In the genomic region with DNA sequence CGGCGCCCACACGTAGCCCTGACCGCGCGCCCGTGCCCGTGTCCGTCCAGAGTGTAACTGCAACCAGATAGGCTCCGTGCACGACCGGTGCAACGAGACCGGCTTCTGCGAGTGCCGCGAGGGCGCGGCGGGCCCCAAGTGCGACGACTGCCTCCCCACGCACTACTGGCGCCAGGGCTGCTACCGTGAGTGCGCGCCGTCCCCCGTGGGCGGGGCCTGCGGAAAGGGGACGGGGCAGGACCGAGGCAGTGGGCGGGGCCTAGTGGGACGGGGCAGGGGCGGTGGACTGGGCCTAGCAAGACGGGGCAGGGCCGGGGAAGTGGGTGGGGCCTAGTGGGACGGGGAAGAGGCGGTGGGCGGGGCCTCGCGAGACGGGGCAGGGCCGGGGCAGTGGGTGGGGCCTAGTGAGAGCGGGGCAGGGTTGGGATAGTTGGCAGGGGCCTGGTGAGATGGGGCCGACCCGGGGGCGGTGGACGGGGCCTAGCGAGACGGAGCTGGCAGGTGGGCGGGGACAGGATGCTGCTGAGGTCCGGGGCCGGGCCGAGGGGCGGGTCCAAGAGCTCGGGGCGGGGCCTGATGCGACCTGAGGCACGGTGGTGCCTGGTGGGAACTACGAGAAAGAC, we compare ENCODE assay signal across 8 cellular contexts.
A peak's percentile ranks its signal among the peaks of the same experiment; 100 is the strongest.
DNase-seq lines count a peak whose midpoint lies in the region; ATAC-seq lines count a peak whose summit lies in the region.

No MANE protein-coding gene starts in this region.

- ATAC-seq in GM19328 (IDR thresholded peaks at IDR 0.05; ENCODE audit: unreplicated experiment) = peak; percentile 57
- peak; percentile 79 for ATAC-seq in HG03460 (IDR thresholded peaks at IDR 0.05; ENCODE audit: unreplicated experiment)
- peak; percentile 87 for ATAC-seq in left lobe of liver

- peak; percentile 98 for DNase-seq in AG20443 (ENCODE audit: low spot score)
- peak; percentile 97 for DNase-seq in NCI-H748 (lab: John Stamatoyannopoulos, UW; ENCODE audit: unreplicated experiment)
- DNase-seq in activated CD4-positive, alpha-beta T cell treated with anti-CD3 and anti-CD28 coated beads, Interleukin-2, amount 50 U/mL, for 1 hour = peak; percentile 100
- DNase-seq in dedifferentiated amniotic fluid mesenchymal stem cell (ENCODE audit: extremely low spot score) = peak; percentile 20
- DNase-seq in left lobe of liver (ENCODE audit: low spot score) = peak; percentile 90
- peak; percentile 99 to 100 for DNase-seq in stimulated activated CD4-positive, alpha-beta T cell treated with anti-CD3 and anti-CD28 coated beads, Interleukin-1b, Interleukin-23, amount 100 ng/mL, for 4 hours (ENCODE audit: low read depth in 2 of 2)

Comparison
In these comparisons a context has a peak if more than half of its experiments do, and no peak if none do; other contexts are left out.
1. Peak in every context shown above with its lines: DNase-seq and ATAC-seq.
2. DNase-seq: peak in every context shown above with its lines; median percentile 100 in activated CD4-positive, alpha-beta T cell treated with anti-CD3 and anti-CD28 coated beads, Interleukin-2, amount 50 U/mL, for 1 hour; 100 in stimulated activated CD4-positive, alpha-beta T cell treated with anti-CD3 and anti-CD28 coated beads, Interleukin-1b, Interleukin-23, amount 100 ng/mL, for 4 hours; 98 in AG20443; 97 in NCI-H748; 90 in left lobe of liver; 20 in dedifferentiated amniotic fluid mesenchymal stem cell.